ENCODE assay signal across 8 cellular contexts in genomic region chr22:20523118-20523983, GRCh38. TPM values are rescaled to one million over a fixed set of nuclear protein-coding genes. Genes with fewer than 3 reads are reported as not detected.
DNase-seq lines count a peak whose midpoint lies in the region; ATAC-seq and TF ChIP-seq lines count a peak whose summit lies in the region.

No MANE protein-coding gene starts in this region.

- H3K4me3 ChIP-seq in right cardiac atrium (ENCODE audit: low read length) (no peak overlapping the region), upper lobe of right lung (no peak overlapping the region), suprapubic skin (no peak overlapping the region), WERI-Rb-1 (ENCODE audit: low read depth, low read length) (no peak overlapping the region)

- H3K9me3 Mint-ChIP-seq in Calu3 (ENCODE audit: low read depth, unreplicated experiment): no peaks in the 10 kb centered on the region

- peaks cover 35% of the 10 kb centered on the region for H3K36me3 ChIP-seq in upper lobe of right lung
- H3K36me3 ChIP-seq in suprapubic skin: peaks cover 32% of the 10 kb centered on the region
- H3K36me3 ChIP-seq in WERI-Rb-1: peaks cover 36% of the 10 kb centered on the region

- no peaks in the 10 kb centered on the region for H3K9me3 ChIP-seq in right cardiac atrium (ENCODE audit: control insufficient read depth, low read length)
- no peaks in the 10 kb centered on the region for H3K9me3 ChIP-seq in upper lobe of right lung
- H3K9me3 ChIP-seq in suprapubic skin: no peaks in the 10 kb centered on the region
- H3K9me3 ChIP-seq in WERI-Rb-1 (ENCODE audit: severe bottlenecking): no peaks in the 10 kb centered on the region

- no peak for TF ChIP-seq POLR2A in suprapubic skin (IDR thresholded peaks at IDR 0.05)

- BruUV-seq in Calu3 (replicated peaks; lab: Mats Ljungman, UMichigan): no TSS peak

- CTCF ChIA-PET in Calu3 (lab: Charles Lee): interaction anchor here (1.0 to 1.2 kb wide), 2 partner anchors 30 to 39 kb away, joined by 3 read pairs; no protein-coding TSS in a partner anchor

- no peaks in the 10 kb centered on the region for H3K27me3 ChIP-seq in right cardiac atrium (ENCODE audit: control insufficient read depth, insufficient read depth)
- no peaks in the 10 kb centered on the region for H3K27me3 ChIP-seq in upper lobe of right lung
- no peaks in the 10 kb centered on the region for H3K27me3 ChIP-seq in suprapubic skin
- no peaks in the 10 kb centered on the region for H3K27me3 ChIP-seq in WERI-Rb-1 (ENCODE audit: insufficient read depth, low read depth, severe bottlenecking)

- DNase-seq in stimulated activated CD4-positive, alpha-beta T cell treated with anti-CD3 and anti-CD28 coated beads, Interleukin-1b, Interleukin-23, amount 100 ng/mL, for 48 hours: peak; percentile 16
- DNase-seq in stimulated activated CD4-positive, alpha-beta T cell treated with anti-CD3 and anti-CD28 coated beads, Interleukin-2, amount 100 ng/mL, for 24 hours: no peak
- DNase-seq in activated T-cell treated with anti-CD3 and anti-CD28 coated beads, Interleukin-2, amount 50 U/mL, for 48 hours: peak; percentile 40 to 44
- DNase-seq in right cardiac atrium (no peak), upper lobe of right lung (no peak), suprapubic skin (ENCODE audit: low spot score in 2 of 2) (no peak), Calu3 (no peak), WERI-Rb-1 (no peak)

- peaks cover 21% of the 10 kb centered on the region for H3K4me1 ChIP-seq in right cardiac atrium (ENCODE audit: control insufficient read depth, insufficient read depth, low read length)
- peaks cover 29% of the 10 kb centered on the region for H3K4me1 ChIP-seq in upper lobe of right lung
- H3K4me1 ChIP-seq in suprapubic skin: peaks cover 33% of the 10 kb centered on the region

- H3K27ac Mint-ChIP-seq in Calu3 (ENCODE audit: unreplicated experiment): no peak overlapping the region

- H3K27me3 Mint-ChIP-seq in Calu3 (ENCODE audit: unreplicated experiment): no peaks in the 10 kb centered on the region

- intact Hi-C loops in right cardiac atrium (cut with DNase I): no loop called here
- intact Hi-C loops in upper lobe of right lung (cut with DNase I): no loop called here
- intact Hi-C loops in Calu3 (cut with micrococcal nuclease; ENCODE audit: unreplicated experiment): no loop called here

- peak overlapping the region; percentile 39 for H3K27ac ChIP-seq in right cardiac atrium (ENCODE audit: low read length)
- no peak overlapping the region for H3K27ac ChIP-seq in upper lobe of right lung
- no peak overlapping the region for H3K27ac ChIP-seq in suprapubic skin
- H3K27ac ChIP-seq in WERI-Rb-1: no peak overlapping the region

- H3K36me3 Mint-ChIP-seq in Calu3 (ENCODE audit: insufficient read depth, unreplicated experiment): peaks cover 34% of the 10 kb centered on the region

- TF ChIP-seq CTCF in upper lobe of right lung (IDR thresholded peaks at IDR 0.05) (no peak), suprapubic skin (IDR thresholded peaks at IDR 0.05) (no peak), Calu3 (IDR thresholded peaks at IDR 0.05; ENCODE audit: unreplicated experiment) (no peak), WERI-Rb-1 (IDR thresholded peaks at IDR 0.05; ENCODE audit: low read depth, low read length) (no peak)

- TF ChIP-seq EP300 in suprapubic skin (IDR thresholded peaks at IDR 0.05): no peak

- 42% methylated on average over 7 of the region's 7 CpGs for WGBS in right cardiac atrium
- WGBS in suprapubic skin: 49% methylated on average over 7 of the region's 7 CpGs

- ATAC-seq in right cardiac atrium: peak; percentile 33 to 62
- peak; percentile 59 for ATAC-seq in upper lobe of right lung

- peaks cover 28% of the 10 kb centered on the region for H3K4me1 Mint-ChIP-seq in Calu3 (ENCODE audit: low read depth, unreplicated experiment)

- no peak overlapping the region for H3K4me3 Mint-ChIP-seq in Calu3 (ENCODE audit: low read depth, unreplicated experiment)

RNA-seq across cellular contexts. Expression of gene MED15, which starts 15.9 kb away (rescaled TPM):
- total RNA-seq in right cardiac atrium (10 to 100 TPM; 47.3 to 53.4 (median 50.1) TPM), upper lobe of right lung (96.9 TPM), suprapubic skin (100 to 1,000 TPM in 1 of 4 donors, 10 to 100 TPM in 3; 59.8 to 163 (median 70.8) TPM), Calu3 (2022) (137 and 144 TPM in 2 replicates)
- 30.9 TPM for polyA plus RNA-seq in right cardiac atrium

RNA-seq across cellular contexts. Expression of gene KLHL22, which starts 27.8 kb away (rescaled TPM):
- total RNA-seq in right cardiac atrium (10 to 100 TPM; 17.9 to 25.8 (median 20.6) TPM), upper lobe of right lung (23.3 TPM), suprapubic skin (10 to 100 TPM; 12.3 to 29.7 (median 18.3) TPM), Calu3 (2022) (26.5 and 28.1 TPM in 2 replicates)
- polyA plus RNA-seq in right cardiac atrium: 19.1 TPM

Comparison
In these comparisons a context has a peak if more than half of its experiments do, and no peak if none do; other contexts are left out.
1. DNase-seq: peak in stimulated activated CD4-positive, alpha-beta T cell treated with anti-CD3 and anti-CD28 coated beads, Interleukin-1b, Interleukin-23, amount 100 ng/mL, for 48 hours (single experiment) and activated T-cell treated with anti-CD3 and anti-CD28 coated beads, Interleukin-2, amount 50 U/mL, for 48 hours (2 of 2); none in stimulated activated CD4-positive, alpha-beta T cell treated with anti-CD3 and anti-CD28 coated beads, Interleukin-2, amount 100 ng/mL, for 24 hours (0 of 2), right cardiac atrium (0 of 3), upper lobe of right lung (single experiment), suprapubic skin (0 of 2), Calu3 (single experiment) and WERI-Rb-1 (single experiment).